ENCODE assay signal across 21 cellular contexts in the genomic region with DNA sequence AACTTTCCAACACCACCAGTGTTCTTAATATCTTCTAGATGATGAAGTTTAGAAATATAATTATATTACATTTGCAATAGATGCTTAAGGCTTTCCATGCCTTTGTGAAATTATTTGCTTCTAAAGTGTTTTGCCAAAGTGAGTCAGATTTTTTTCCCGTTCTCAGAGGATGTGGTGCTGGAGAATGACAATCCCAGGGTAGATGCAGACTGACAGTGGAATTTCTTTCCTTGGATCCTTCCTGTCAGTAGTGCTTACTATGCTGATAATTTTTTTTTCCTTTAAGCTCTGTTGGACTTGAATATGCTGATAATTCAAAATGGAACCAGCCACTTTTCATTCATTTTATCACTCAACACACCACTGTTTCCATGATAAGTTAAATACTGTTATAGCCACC.
"Had no signal": no experiment of that assay in that cellular context is flagged by ENCODE, and none has a peak within 500 bp of the region (broad histone marks: within the 10 kb centered on the region; RNA-seq: fewer than 3 reads in every experiment).

No MANE protein-coding gene starts in this region.

- H3K27me3 ChIP-seq: heart left ventricle, right atrium auricular region, upper lobe of left lung had no signal

- DNase-seq: activated CD4-positive, alpha-beta T cell treated with anti-CD3 and anti-CD28 coated beads, Interleukin-2, amount 10 ng/mL, durations not matched to agents 24 days and 14 days; activated CD4-positive, CD25-positive, alpha-beta regulatory T cell; activated CD8-positive, alpha-beta T cell treated with anti-CD3 and anti-CD28 coated beads for 36 hours; activated naive CD4-positive, alpha-beta T cell; activated naive CD8-positive, alpha-beta T cell treated with anti-CD3 and anti-CD28 coated beads for 36 hours; activated T-cell treated with anti-CD3 and anti-CD28 coated beads, Interleukin-2, amount 50 U/mL, for 1 hour; amygdala; heart left ventricle; left ventricle myocardium superior; stimulated activated CD4-positive, alpha-beta T cell treated with anti-CD3 and anti-CD28 coated beads, Interleukin-4, amount 100 ng/mL, for 24 hours; T-helper 9 cell; upper lobe of left lung had no signal

- H3K27me3 Mint-ChIP-seq: activated CD4-positive, alpha-beta T cell treated with anti-CD3 and anti-CD28 coated beads, Interleukin-2, amount 10 ng/mL, durations not matched to agents 24 days and 14 days had no signal

- H3K4me1 ChIP-seq: heart left ventricle, prostate gland, right atrium auricular region, upper lobe of left lung had no signal

- H3K4me3 Mint-ChIP-seq: activated CD4-positive, alpha-beta T cell treated with anti-CD3 and anti-CD28 coated beads, Interleukin-2, amount 10 ng/mL, durations not matched to agents 24 days and 14 days; activated CD8-positive, alpha-beta T cell treated with anti-CD3 and anti-CD28 coated beads for 36 hours; activated naive CD8-positive, alpha-beta T cell treated with anti-CD3 and anti-CD28 coated beads for 36 hours; activated T-helper 17 cell treated with anti-CD3 and anti-CD28 coated beads, Interleukin-2, amount 50 U/mL, for 72 hours; central memory CD8-positive, alpha-beta T cell; neural crest cell; stimulated activated effector memory CD8-positive, alpha-beta T cell treated with anti-CD3 and anti-CD28 coated beads, Interleukin-12 subunit alpha, Interleukin-12 subunit beta, amount 100 ng/mL, for 72 hours had no signal

- H3K4me3 ChIP-seq: coronary artery, heart left ventricle, prostate gland, right atrium auricular region, thoracic aorta, upper lobe of left lung had no signal

- H3K9me3 ChIP-seq: heart left ventricle, prostate gland, right atrium auricular region, thoracic aorta, upper lobe of left lung had no signal

- H3K36me3 Mint-ChIP-seq: activated naive CD8-positive, alpha-beta T cell treated with anti-CD3 and anti-CD28 coated beads for 36 hours; stimulated activated effector memory CD8-positive, alpha-beta T cell treated with anti-CD3 and anti-CD28 coated beads, Interleukin-12 subunit alpha, Interleukin-12 subunit beta, amount 100 ng/mL, for 72 hours had no signal

- FAIRE-seq: frontal cortex had no signal

- H3K27ac ChIP-seq: coronary artery, heart left ventricle, prostate gland, right atrium auricular region, thoracic aorta, upper lobe of left lung had no signal

- H3K27ac Mint-ChIP-seq: activated CD4-positive, alpha-beta T cell treated with anti-CD3 and anti-CD28 coated beads, Interleukin-2, amount 10 ng/mL, durations not matched to agents 24 days and 14 days; activated CD8-positive, alpha-beta T cell treated with anti-CD3 and anti-CD28 coated beads for 36 hours; activated naive CD8-positive, alpha-beta T cell treated with anti-CD3 and anti-CD28 coated beads for 36 hours; activated T-helper 17 cell treated with anti-CD3 and anti-CD28 coated beads, Interleukin-2, amount 50 U/mL, for 72 hours; stimulated activated effector memory CD8-positive, alpha-beta T cell treated with anti-CD3 and anti-CD28 coated beads, Interleukin-12 subunit alpha, Interleukin-12 subunit beta, amount 100 ng/mL, for 72 hours had no signal

- H3K9me3 Mint-ChIP-seq: activated CD4-positive, alpha-beta T cell treated with anti-CD3 and anti-CD28 coated beads, Interleukin-2, amount 10 ng/mL, durations not matched to agents 24 days and 14 days; activated CD8-positive, alpha-beta T cell treated with anti-CD3 and anti-CD28 coated beads for 36 hours; activated naive CD8-positive, alpha-beta T cell treated with anti-CD3 and anti-CD28 coated beads for 36 hours; activated T-helper 17 cell treated with anti-CD3 and anti-CD28 coated beads, Interleukin-2, amount 50 U/mL, for 72 hours; central memory CD8-positive, alpha-beta T cell; stimulated activated effector memory CD8-positive, alpha-beta T cell treated with anti-CD3 and anti-CD28 coated beads, Interleukin-12 subunit alpha, Interleukin-12 subunit beta, amount 100 ng/mL, for 72 hours had no signal

- H3K4me1 Mint-ChIP-seq: activated CD4-positive, alpha-beta T cell treated with anti-CD3 and anti-CD28 coated beads, Interleukin-2, amount 10 ng/mL, durations not matched to agents 24 days and 14 days; activated naive CD8-positive, alpha-beta T cell treated with anti-CD3 and anti-CD28 coated beads for 36 hours; activated T-helper 17 cell treated with anti-CD3 and anti-CD28 coated beads, Interleukin-2, amount 50 U/mL, for 72 hours; central memory CD8-positive, alpha-beta T cell; stimulated activated effector memory CD8-positive, alpha-beta T cell treated with anti-CD3 and anti-CD28 coated beads, Interleukin-12 subunit alpha, Interleukin-12 subunit beta, amount 100 ng/mL, for 72 hours had no signal

- H3K36me3 ChIP-seq: heart left ventricle, prostate gland, right atrium auricular region, thoracic aorta, upper lobe of left lung had no signal
